Comparison of ENCODE assay signal across 13 cellular contexts in genomic region chr14:59018978-59019377, GRCh38.
DNase-seq lines count a peak whose midpoint lies in the region; ATAC-seq, FAIRE-seq and TF ChIP-seq lines count a peak whose summit lies in the region.
"Had no signal": no experiment of that assay in that cellular context is flagged by ENCODE, and none has a peak within 500 bp of the region (broad histone marks: within the 10 kb centered on the region; RNA-seq: fewer than 3 reads in every experiment).

No MANE protein-coding gene starts in this region.

- no peak overlapping the region for H2BK5ac ChIP-seq in IMR-90 (ENCODE audit: low read depth, low read length, poor library complexity, severe bottlenecking)

- H3K79me2 ChIP-seq in GM12878 (ENCODE audit: control insufficient read depth, insufficient read depth, low read length): no peaks in the 10 kb centered on the region

- H2BK120ac ChIP-seq in IMR-90 (ENCODE audit: low read depth, low read length): no peak overlapping the region

- H3K9me3 ChIP-seq in IMR-90 (ENCODE audit: control insufficient read depth, insufficient read depth, low read length): peaks cover under 1% of the 10 kb centered on the region; the same call in 1 of the 2 replicates
- H3K9me3 ChIP-seq in GM12878 (replicated peaks; ENCODE audit: control insufficient read depth, insufficient read depth, low read length): no peaks in the 10 kb centered on the region; the same call in 2 of the 3 replicates
- H3K9me3 ChIP-seq in lower lobe of right lung: no peaks in the 10 kb centered on the region
- H3K9me3 ChIP-seq in ascending aorta: peaks cover 0 to 1% of the 10 kb centered on the region in 2 donors

- no peak overlapping the region for H2BK20ac ChIP-seq in IMR-90 (ENCODE audit: low read depth, low read length)

- no peaks in the 10 kb centered on the region for H3K79me1 ChIP-seq in IMR-90 (ENCODE audit: low read depth in 1 of 2, low read length in 2 of 2)

- H3K4me1 ChIP-seq in IMR-90 (ENCODE audit: control insufficient read depth, insufficient read depth, low read length) (no peaks in the 10 kb centered on the region), GM12878 (ENCODE audit: control insufficient read depth, insufficient read depth, low read length) (no peaks in the 10 kb centered on the region), lower lobe of right lung (no peaks in the 10 kb centered on the region), ascending aorta (no peaks in the 10 kb centered on the region)

- no peaks in the 10 kb centered on the region for H3K27me3 ChIP-seq in IMR-90 (ENCODE audit: control insufficient read depth, insufficient read depth, low read length)
- no peaks in the 10 kb centered on the region for H3K27me3 ChIP-seq in GM12878 (replicated peaks in 1 of 2; ENCODE audit: control insufficient read depth in 2 of 2, insufficient read depth in 2 of 2, low read length in 1 of 2)
- no peaks in the 10 kb centered on the region for H3K27me3 ChIP-seq in lower lobe of right lung (ENCODE audit: low read depth)
- no peaks in the 10 kb centered on the region for H3K27me3 ChIP-seq in ascending aorta

- ATAC-seq in IMR-90 (ENCODE audit: low read depth): no peak
- ATAC-seq in GM12878: peak; percentile 51
- ATAC-seq in lower lobe of right lung: no peak
- ATAC-seq in GM19455 (IDR thresholded peaks at IDR 0.05; ENCODE audit: unreplicated experiment): no peak
- ATAC-seq: activated CD8-positive, alpha-beta T cell treated with anti-CD3 and anti-CD28 coated beads for 36 hours had no signal

- peak; percentile 33 for DNase-seq in ELR (ENCODE audit: low read depth)
- DNase-seq in IMR-90: peak; percentile 4
- no peak for DNase-seq in GM12878 (ENCODE audit: low read depth, low spot score)
- no peak for DNase-seq in lower lobe of right lung
- DNase-seq in activated effector memory CD4-positive, alpha-beta T cell treated with anti-CD3 and anti-CD28 coated beads, Interleukin-2, amount 50 U/mL, for 16 hours: no peak
- no peak for DNase-seq in GM10248 (ENCODE audit: extremely low spot score)
- no peak for DNase-seq in ascending aorta (ENCODE audit: low spot score in 2 of 2)
- DNase-seq: activated CD8-positive, alpha-beta T cell treated with anti-CD3 and anti-CD28 coated beads for 36 hours; NCI-H2081; occipital lobe; stimulated activated CD4-positive, alpha-beta T cell treated with anti-CD3 and anti-CD28 coated beads, Interleukin-4, amount 100 ng/mL, for 1 hour had no signal

- no peak overlapping the region for H3K18ac ChIP-seq in IMR-90 (ENCODE audit: low read depth, low read length)

- no peak overlapping the region for H2AK9ac ChIP-seq in IMR-90 (replicated peaks; ENCODE audit: low read depth, low read length, poor library complexity)

- H4K20me1 ChIP-seq in IMR-90 (ENCODE audit: insufficient read depth, low read length) (no peaks in the 10 kb centered on the region), GM12878 (ENCODE audit: control insufficient read depth, insufficient read depth) (no peaks in the 10 kb centered on the region)

- no peak overlapping the region for H4K8ac ChIP-seq in IMR-90 (ENCODE audit: low read depth in 2 of 2, low read length in 2 of 2)

- H3K56ac ChIP-seq in IMR-90 (ENCODE audit: extremely low read depth, insufficient read depth, low read length): no peak overlapping the region

- H3K9ac ChIP-seq in IMR-90 (ENCODE audit: low read depth, low read length) (no peak overlapping the region), GM12878 (ENCODE audit: control insufficient read depth, insufficient read depth, low read length) (no peak overlapping the region)

- in situ Hi-C loops in IMR-90 (cut with MboI; ENCODE audit: low sequenced_read_pairs) (no loop called here), GM12878 (cut with MboI) (no loop called here)

- POLR2A ChIA-PET in IMR-90 (lab: Charles Lee; ENCODE audit: unreplicated experiment) (no interaction called here), GM12878 (lab: Charles Lee) (no interaction called here), GM10248 (lab: Yijun Ruan, JAX) (no interaction called here)

- no peak overlapping the region for H3K4me2 ChIP-seq in IMR-90 (ENCODE audit: low read depth, low read length)
- no peak overlapping the region for H3K4me2 ChIP-seq in GM12878 (ENCODE audit: control insufficient read depth, insufficient read depth)

- 88% methylated on average over 1 of the region's 3 CpGs; no CpG with 5 or more reads in 1 of the 2 experiments for WGBS in IMR-90 (ENCODE audit: extremely low coverage in 2 of 2, insufficient read length in 1 of 2), 2 experiments
- WGBS in GM12878 (ENCODE audit: insufficient coverage, insufficient replicate concordance, low lambda C conversion rate, missing lambda C conversion rate): 26% methylated on average over 3 of the region's 3 CpGs

- TF ChIP-seq POLR2A in IMR-90 (IDR thresholded peaks at IDR 0.05; ENCODE audit: low read depth, low read length) (no peak), GM12878 (IDR thresholded peaks at IDR 0.05; ENCODE audit: low read depth, low read length) (no peak)

- H2AFZ ChIP-seq in IMR-90 (replicated peaks; ENCODE audit: low read length, poor library complexity) (no peak overlapping the region), GM12878 (ENCODE audit: control insufficient read depth, low read depth, low read length) (no peak overlapping the region)

- no peak for TF ChIP-seq EP300 in GM12878 (IDR thresholded peaks at IDR 0.05; ENCODE audit: borderline replicate concordance in 1 of 2, control insufficient read depth in 1 of 2, low read depth in 2 of 2, low read length in 2 of 2)

- H3K4me3 ChIP-seq in IMR-90 (ENCODE audit: insufficient read depth, low read depth, low read length) (no peak overlapping the region), GM12878 (no peak overlapping the region), lower lobe of right lung (no peak overlapping the region), ascending aorta (no peak overlapping the region)
- H3K4me3 ChIP-seq: SK-N-MC had no signal

- SMC1A ChIA-PET in GM12878 (lab: Charles Lee; ENCODE audit: uncharacterized antibody, unreplicated experiment): interaction anchor here (1.3 to 1.6 kb wide), 4 partner anchors 10 to 518 kb away, joined by 3 to 7 read pairs (median 4); no protein-coding TSS in a partner anchor

- RAD21 ChIA-PET in GM12878 (lab: Charles Lee; ENCODE audit: unreplicated experiment): interaction anchor here (1.5 to 1.6 kb wide), 2 partner anchors 379 to 517 kb away, joined by 4 to 5 read pairs; no protein-coding TSS in a partner anchor

- H4K91ac ChIP-seq in IMR-90 (ENCODE audit: insufficient read depth, low read depth, low read length): no peak overlapping the region

- H2BK15ac ChIP-seq in IMR-90 (ENCODE audit: low read depth, low read length): no peak overlapping the region

- peak; percentile 44; the same call in 1 of the 2 replicates for TF ChIP-seq RAD21 in IMR-90 (IDR thresholded peaks at IDR 0.05; ENCODE audit: low read length)
- peak; percentile 42 for TF ChIP-seq RAD21 in GM12878 (IDR thresholded peaks at IDR 0.05; ENCODE audit: insufficient read depth, low read depth, low read length)

- dilution Hi-C loops in IMR-90 (cut with HindIII; ENCODE audit: low sequenced_read_pairs, unreplicated experiment): no loop called here

- H3K23ac ChIP-seq in IMR-90 (ENCODE audit: low read depth, low read length): no peak overlapping the region

- intact Hi-C loops in IMR-90 (cut with micrococcal nuclease) (loop anchor here (2.0 kb wide), 1 partner anchor 378 kb away; no protein-coding TSS in a partner anchor), GM12878 (cut with micrococcal nuclease; ENCODE audit: unreplicated experiment) (no loop called here), lower lobe of right lung (cut with DNase I) (no loop called here), ascending aorta (cut with DNase I) (no loop called here)

- peaks cover 7% of the 10 kb centered on the region; the same call in 1 of the 2 replicates for H3K9me1 ChIP-seq in IMR-90 (ENCODE audit: insufficient read depth, low read length)

- CTCF ChIA-PET in IMR-90 (lab: Yijun Ruan, JAX): interaction anchor here (2.4 kb wide), 1 partner anchor 10 kb away, joined by 6 read pairs; no protein-coding TSS in a partner anchor
- CTCF ChIA-PET in GM12878 (lab: Yijun Ruan, JAX): interaction anchor here (0.8 to 1.9 kb wide), 4 partner anchors 12 to 380 kb away, joined by 3 to 7 read pairs (median 5); no protein-coding TSS in a partner anchor
- CTCF ChIA-PET in GM10248 (lab: Yijun Ruan, JAX): interaction anchor here (1.4 to 3.2 kb wide), 2 partner anchors 10 to 36 kb away, joined by 5 to 11 read pairs; no protein-coding TSS in a partner anchor

- H4K5ac ChIP-seq in IMR-90 (ENCODE audit: low read depth, low read length): no peak overlapping the region

- no peaks in the 10 kb centered on the region for H3K36me3 ChIP-seq in IMR-90 (ENCODE audit: control insufficient read depth, insufficient read depth, low read length)
- no peaks in the 10 kb centered on the region for H3K36me3 ChIP-seq in GM12878 (ENCODE audit: control insufficient read depth in 2 of 2, insufficient read depth in 2 of 2, low read length in 1 of 2)
- H3K36me3 ChIP-seq in lower lobe of right lung: no peaks in the 10 kb centered on the region
- no peaks in the 10 kb centered on the region for H3K36me3 ChIP-seq in ascending aorta

- H2AK5ac ChIP-seq in IMR-90 (ENCODE audit: low read depth, low read length): no peak overlapping the region

- BruUV-seq in IMR-90 (replicated peaks; lab: Mats Ljungman, UMichigan): no TSS peak
- no TSS peak for BruUV-seq in GM12878 (replicated peaks; lab: Mats Ljungman, UMichigan)

- no peak overlapping the region for H3K14ac ChIP-seq in IMR-90 (replicated peaks; ENCODE audit: low read depth, low read length)

- FAIRE-seq in GM12878 (lab: Jason Lieb, UNC): no peak

- TF ChIP-seq CTCF in IMR-90 (conservative IDR thresholded peaks at IDR 0.05; ENCODE audit: low read depth, low read length) (peak; percentile 34; the same call in 1 of the 2 replicates), GM12878 (IDR thresholded peaks at IDR 0.05 in 2 of 3, conservative IDR thresholded peaks at IDR 0.05 in 1 of 3; ENCODE audit: control insufficient read depth in 2 of 3, extremely low read depth in 1 of 3, insufficient read depth in 1 of 3, low read depth in 3 of 3, low read length in 3 of 3) (peak; percentile 11 to 37 (median 32); a peak in 2 of 6 replicates), lower lobe of right lung (IDR thresholded peaks at IDR 0.05) (peak; percentile 10), GM10248 (IDR thresholded peaks at IDR 0.05; ENCODE audit: control extremely low read depth, extremely low read depth, low read depth, missing control alignments) (no peak), ascending aorta (IDR thresholded peaks at IDR 0.05) (peak in 1 of 3 experiments; percentile 12)

- H3K27ac ChIP-seq in IMR-90 (ENCODE audit: insufficient read depth, low read length) (no peak overlapping the region), GM12878 (ENCODE audit: control insufficient read depth, insufficient read depth) (no peak overlapping the region), lower lobe of right lung (no peak overlapping the region), ascending aorta (no peak overlapping the region)
- H3K27ac ChIP-seq: SK-N-MC had no signal

- H3K4ac ChIP-seq in IMR-90 (ENCODE audit: low read depth, low read length): no peak overlapping the region

TF ChIP-seq in IMR-90, 13 proteins besides CTCF, POLR2A, EP300 and RAD21 (continues in another document):
- no peak for TF ChIP-seq MAZ (IDR thresholded peaks at IDR 0.05; ENCODE audit: borderline replicate concordance, low read depth, low read length)

TF ChIP-seq in GM12878, 131 proteins besides CTCF, POLR2A, EP300 and RAD21 (continues in another document):
- TF ChIP-seq NR2F1 (conservative IDR thresholded peaks at IDR 0.05): no peak

Comparison
In these comparisons a context has a peak if more than half of its experiments do, and no peak if none do; other contexts are left out.
1. DNase-seq: peak in ELR (single experiment) and IMR-90 (single experiment); none in GM12878 (single experiment), lower lobe of right lung (single experiment), activated effector memory CD4-positive, alpha-beta T cell treated with anti-CD3 and anti-CD28 coated beads, Interleukin-2, amount 50 U/mL, for 16 hours (single experiment), GM10248 (single experiment) and ascending aorta (0 of 2).